21 cellular contexts compared by ENCODE assay signal in genomic region chr3:172163320-172163719, GRCh38.
DNase-seq lines count a peak whose midpoint lies in the region; ATAC-seq, FAIRE-seq and TF ChIP-seq lines count a peak whose summit lies in the region.
"Had no signal": no experiment of that assay in that cellular context is flagged by ENCODE, and none has a peak within 500 bp of the region (broad histone marks: within the 10 kb centered on the region; RNA-seq: fewer than 3 reads in every experiment).

No MANE protein-coding gene starts in this region.

- intact Hi-C loops in PC-9 (cut with micrococcal nuclease; ENCODE audit: unreplicated experiment) = no loop called here
- intact Hi-C loops in activated T-helper 2 cell treated with anti-CD3 and anti-CD28 coated beads, Interferon-gamma antibody, Interleukin-2, Interleukin-4, amounts not matched to agents 10 μg/mL and 5 μg/mL and 100 μg/mL, durations not matched to agents 14 hours and 24 hours and 36 hours (cut with micrococcal nuclease) = no loop called here
- intact Hi-C loops in Calu3 (cut with micrococcal nuclease; ENCODE audit: unreplicated experiment) = no loop called here

- peaks cover 88% of the 10 kb centered on the region for H3K4me1 ChIP-seq in A549
- peaks cover 90% of the 10 kb centered on the region for H3K4me1 ChIP-seq in PC-9 (replicated peaks; ENCODE audit: insufficient read depth)
- H3K4me1 ChIP-seq: Caco-2 had no signal

- peaks cover 3% of the 10 kb centered on the region for H3K36me3 Mint-ChIP-seq in chondrocyte (ENCODE audit: low read depth)
- H3K36me3 Mint-ChIP-seq in activated T-helper 2 cell treated with anti-CD3 and anti-CD28 coated beads, Interferon-gamma antibody, Interleukin-2, Interleukin-4, amounts not matched to agents 10 μg/mL and 5 μg/mL and 100 μg/mL, durations not matched to agents 14 hours and 24 hours and 36 hours (ENCODE audit: low read depth) = no peaks in the 10 kb centered on the region
- peaks cover 76% of the 10 kb centered on the region for H3K36me3 Mint-ChIP-seq in Calu3 (ENCODE audit: insufficient read depth, unreplicated experiment)
- H3K36me3 Mint-ChIP-seq: CD4-positive, CD25-positive, alpha-beta regulatory T cell; CD8-positive, alpha-beta T cell had no signal

- H3K4me3 ChIP-seq in A549 (no peak overlapping the region), PC-9 (no peak overlapping the region)
- H3K4me3 ChIP-seq: BLaER1, GM12878, GM23338 had no signal

- no peak for DNase-seq in A549 (ENCODE audit: low read depth in 1 of 2, low spot score in 1 of 2)
- DNase-seq in PC-9 = no peak
- no peak for DNase-seq in chondrocyte (ENCODE audit: low spot score)
- no peak for DNase-seq in activated T-helper 2 cell treated with anti-CD3 and anti-CD28 coated beads, Interferon-gamma antibody, Interleukin-2, Interleukin-4, amounts not matched to agents 10 μg/mL and 5 μg/mL and 100 μg/mL, durations not matched to agents 14 hours and 24 hours and 36 hours (ENCODE audit: low spot score)
- DNase-seq in Calu3 = no peak
- DNase-seq: Caco-2; CD4-positive, CD25-positive, alpha-beta regulatory T cell; CD8-positive, alpha-beta T cell; DMS 273 treated with DMSO at 0.1 percent for 48 hours; DMS79; EL; GDM1; H9 had no signal

- H3K4me3 Mint-ChIP-seq in chondrocyte (ENCODE audit: unreplicated experiment) (no peak overlapping the region), Calu3 (ENCODE audit: low read depth, unreplicated experiment) (no peak overlapping the region)
- H3K4me3 Mint-ChIP-seq in activated T-helper 2 cell treated with anti-CD3 and anti-CD28 coated beads, Interferon-gamma antibody, Interleukin-2, Interleukin-4, amounts not matched to agents 10 μg/mL and 5 μg/mL and 100 μg/mL, durations not matched to agents 14 hours and 24 hours and 36 hours (ENCODE audit: low read depth) = no peak overlapping the region
- H3K4me3 Mint-ChIP-seq: B cell; CD4-positive, CD25-positive, alpha-beta regulatory T cell; CD8-positive, alpha-beta T cell; GM23338; H9 had no signal

- 89% methylated on average over 3 of the region's 3 CpGs for WGBS in A549 (ENCODE audit: missing lambda C conversion rate)

- TF ChIP-seq EP300 in A549 (IDR thresholded peaks at IDR 0.05) = no peak

- H3K27me3 ChIP-seq in PC-9 (ENCODE audit: insufficient read depth, low read depth) = no peaks in the 10 kb centered on the region
- H3K27me3 ChIP-seq: BLaER1 had no signal

- H3K27ac Mint-ChIP-seq in chondrocyte (ENCODE audit: unreplicated experiment) (peak overlapping the region; percentile 74), Calu3 (ENCODE audit: unreplicated experiment) (no peak overlapping the region)
- H3K27ac Mint-ChIP-seq in activated T-helper 2 cell treated with anti-CD3 and anti-CD28 coated beads, Interferon-gamma antibody, Interleukin-2, Interleukin-4, amounts not matched to agents 10 μg/mL and 5 μg/mL and 100 μg/mL, durations not matched to agents 14 hours and 24 hours and 36 hours = no peak overlapping the region
- H3K27ac Mint-ChIP-seq: B cell; CD4-positive, CD25-positive, alpha-beta regulatory T cell; CD8-positive, alpha-beta T cell; GM23338 had no signal

- peak overlapping the region; percentile 52 to 74 for H3K27ac ChIP-seq in A549
- H3K27ac ChIP-seq in PC-9 = peak overlapping the region; percentile 11; the same call in 1 of the 2 replicates
- H3K27ac ChIP-seq: BLaER1, C4-2B had no signal

- TF ChIP-seq CTCF in A549 (IDR thresholded peaks at IDR 0.05) = no peak
- no peak for TF ChIP-seq CTCF in PC-9 (conservative IDR thresholded peaks at IDR 0.05)
- TF ChIP-seq CTCF in chondrocyte (IDR thresholded peaks at IDR 0.05) = no peak
- no peak for TF ChIP-seq CTCF in Calu3 (IDR thresholded peaks at IDR 0.05; ENCODE audit: unreplicated experiment)

- POLR2A ChIA-PET in A549 (lab: Yijun Ruan, JAX) (no interaction called here), PC-9 (lab: Charles Lee; ENCODE audit: unreplicated experiment) (no interaction called here)

- no peak overlapping the region for H2AFZ ChIP-seq in PC-9
- H2AFZ ChIP-seq: GM23338 had no signal

- H3K9me3 ChIP-seq in A549 = no peaks in the 10 kb centered on the region
- no peaks in the 10 kb centered on the region for H3K9me3 ChIP-seq in PC-9 (ENCODE audit: insufficient read depth, low read depth)
- H3K9me3 ChIP-seq: BLaER1, Caco-2 had no signal

- TF ChIP-seq RAD21 in A549 (conservative IDR thresholded peaks at IDR 0.05 in 1 of 2, IDR thresholded peaks at IDR 0.05 in 1 of 2) = no peak

- peaks cover 92% of the 10 kb centered on the region for H3F3A ChIP-seq in PC-9 (ENCODE audit: insufficient read depth, low read depth)

- no peak for TF ChIP-seq POLR2A in A549 (IDR thresholded peaks at IDR 0.05; ENCODE audit: low read length)

- H3K4me2 ChIP-seq in A549 (no peak overlapping the region; the same call in 2 of the 3 replicates), PC-9 (no peak overlapping the region)
- H3K4me2 ChIP-seq: BLaER1, GM23338 had no signal

- H3K9me3 Mint-ChIP-seq in chondrocyte (ENCODE audit: low read depth) (no peaks in the 10 kb centered on the region), Calu3 (ENCODE audit: low read depth, unreplicated experiment) (peaks cover 2% of the 10 kb centered on the region)
- H3K9me3 Mint-ChIP-seq in activated T-helper 2 cell treated with anti-CD3 and anti-CD28 coated beads, Interferon-gamma antibody, Interleukin-2, Interleukin-4, amounts not matched to agents 10 μg/mL and 5 μg/mL and 100 μg/mL, durations not matched to agents 14 hours and 24 hours and 36 hours = no peaks in the 10 kb centered on the region
- H3K9me3 Mint-ChIP-seq: CD8-positive, alpha-beta T cell; GM23338; H9 had no signal

- peaks cover 18% of the 10 kb centered on the region for H4K20me1 ChIP-seq in PC-9 (ENCODE audit: insufficient read depth)

- FAIRE-seq in A549 (lab: Jason Lieb, UNC) = no peak
- FAIRE-seq: D721Med, GM12878 had no signal

- H3K9me2 ChIP-seq in PC-9 (ENCODE audit: insufficient read depth) = no peaks in the 10 kb centered on the region

- CTCF ChIA-PET in A549 (lab: Yijun Ruan, JAX) = no interaction called here
- CTCF ChIA-PET in PC-9 (lab: Charles Lee) = no interaction called here
- CTCF ChIA-PET in Calu3 (lab: Charles Lee) = interaction anchor here (0.5 to 1.2 kb wide), 4 partner anchors 10 to 575 kb away, joined by 3 to 4 read pairs (median 3); no protein-coding TSS in a partner anchor

- BruUV-seq in PC-9 (replicated peaks; lab: Mats Ljungman, UMichigan) (no TSS peak), Calu3 (replicated peaks; lab: Mats Ljungman, UMichigan) (no TSS peak)

- H3K4me1 Mint-ChIP-seq in chondrocyte (ENCODE audit: low read depth) (peaks cover 62% of the 10 kb centered on the region), Calu3 (ENCODE audit: low read depth, unreplicated experiment) (peaks cover 73% of the 10 kb centered on the region)
- peaks cover 7% of the 10 kb centered on the region for H3K4me1 Mint-ChIP-seq in activated T-helper 2 cell treated with anti-CD3 and anti-CD28 coated beads, Interferon-gamma antibody, Interleukin-2, Interleukin-4, amounts not matched to agents 10 μg/mL and 5 μg/mL and 100 μg/mL, durations not matched to agents 14 hours and 24 hours and 36 hours (ENCODE audit: low read depth)
- H3K4me1 Mint-ChIP-seq: B cell had no signal

- peaks cover 62% of the 10 kb centered on the region for H3K36me3 ChIP-seq in PC-9 (ENCODE audit: low read depth)
- H3K36me3 ChIP-seq: BLaER1 had no signal

- H3K27me3 Mint-ChIP-seq in chondrocyte (ENCODE audit: low read depth) (no peaks in the 10 kb centered on the region), Calu3 (ENCODE audit: unreplicated experiment) (no peaks in the 10 kb centered on the region)
- H3K27me3 Mint-ChIP-seq in activated T-helper 2 cell treated with anti-CD3 and anti-CD28 coated beads, Interferon-gamma antibody, Interleukin-2, Interleukin-4, amounts not matched to agents 10 μg/mL and 5 μg/mL and 100 μg/mL, durations not matched to agents 14 hours and 24 hours and 36 hours (ENCODE audit: low read depth) = no peaks in the 10 kb centered on the region
- H3K27me3 Mint-ChIP-seq: B cell; CD4-positive, CD25-positive, alpha-beta regulatory T cell had no signal

- peaks cover 100% of the 10 kb centered on the region for H3K79me2 ChIP-seq in PC-9 (ENCODE audit: low read depth)

- ATAC-seq in A549 = no peak
- no peak for ATAC-seq in GM18861 (IDR thresholded peaks at IDR 0.05; ENCODE audit: unreplicated experiment)
- ATAC-seq: CD8-positive, alpha-beta T cell; GM12878; GM23338; HCT116 had no signal

TF ChIP-seq in A549, 52 proteins besides CTCF, POLR2A, EP300 and RAD21 (continues in another document):
- TF ChIP-seq NR3C1 (IDR thresholded peaks at IDR 0.05) (no peak), TP53 (CRISPR knock-in tag; IDR thresholded peaks at IDR 0.05) (no peak), CHD4 (IDR thresholded peaks at IDR 0.05; ENCODE audit: borderline replicate concordance) (no peak), ZNF302 (CRISPR knock-in tag; IDR thresholded peaks at IDR 0.05) (no peak), RNF2 (IDR thresholded peaks at IDR 0.05; ENCODE audit: borderline replicate concordance, low read depth) (no peak), USF2 (IDR thresholded peaks at IDR 0.05) (no peak), ATOH8 (CRISPR knock-in tag; IDR thresholded peaks at IDR 0.05; ENCODE audit: low read depth) (no peak), SMC3 (IDR thresholded peaks at IDR 0.05) (no peak), MYC (IDR thresholded peaks at IDR 0.05; ENCODE audit: borderline replicate concordance, low read length) (no peak), JUNB (IDR thresholded peaks at IDR 0.05) (no peak), CHD2 (IDR thresholded peaks at IDR 0.05; ENCODE audit: low read length, partially characterized antibody) (no peak), NFE2L2 (conservative IDR thresholded peaks at IDR 0.05; ENCODE audit: low read length) (no peak)
